In genomic region chr3:126364130-126364695, GRCh38 we compare ENCODE assay signal across 27 cellular contexts. TPM values are rescaled to one million over a fixed set of nuclear protein-coding genes. Genes with fewer than 3 reads are reported as not detected.
"Had no signal": no experiment of that assay in that cellular context is flagged by ENCODE, and none has a peak within 500 bp of the region (broad histone marks: within the 10 kb centered on the region; RNA-seq: fewer than 3 reads in every experiment).

No MANE protein-coding gene starts in this region.

- H3K4me1 Mint-ChIP-seq: activated CD4-positive, alpha-beta T cell treated with anti-CD3 and anti-CD28 coated beads, Interleukin-2, amount 10 ng/mL, durations not matched to agents 7 days and 5 days; activated naive CD4-positive, alpha-beta T cell treated with anti-CD3 and anti-CD28 coated beads, Interleukin-2, amount 50 U/mL, for 24 hours; nephron; stimulated activated effector memory CD8-positive, alpha-beta T cell treated with anti-CD3 and anti-CD28 coated beads, Interleukin-12 subunit alpha, Interleukin-12 subunit beta, amount 100 ng/mL, for 72 hours had no signal

- H3K36me3 Mint-ChIP-seq: activated naive CD4-positive, alpha-beta T cell treated with anti-CD3 and anti-CD28 coated beads, Interleukin-2, amount 50 U/mL, for 24 hours; stimulated activated effector memory CD8-positive, alpha-beta T cell treated with anti-CD3 and anti-CD28 coated beads, Interleukin-12 subunit alpha, Interleukin-12 subunit beta, amount 100 ng/mL, for 72 hours had no signal

- H3K36me3 ChIP-seq: breast epithelium, esophagus muscularis mucosa, gastroesophageal sphincter, heart right ventricle, prostate gland, right atrium auricular region, stomach, upper lobe of left lung had no signal

- H3K9me3 Mint-ChIP-seq: activated CD4-positive, alpha-beta T cell treated with anti-CD3 and anti-CD28 coated beads, Interleukin-2, amount 10 ng/mL, durations not matched to agents 7 days and 5 days; activated naive CD4-positive, alpha-beta T cell treated with anti-CD3 and anti-CD28 coated beads, Interleukin-2, amount 50 U/mL, for 24 hours; nephron; stimulated activated effector memory CD8-positive, alpha-beta T cell treated with anti-CD3 and anti-CD28 coated beads, Interleukin-12 subunit alpha, Interleukin-12 subunit beta, amount 100 ng/mL, for 72 hours; T-helper 1 cell treated with Interleukin-12 subunit alpha and Interleukin-12 subunit beta and Interleukin-4 antibody, amounts not matched to agents 30 μg/mL and 1 μg/mL, for 36 hours had no signal

- H3K27me3 ChIP-seq: right atrium auricular region, upper lobe of left lung had no signal

- H3K4me3 Mint-ChIP-seq: activated CD4-positive, alpha-beta T cell treated with anti-CD3 and anti-CD28 coated beads, Interleukin-2, amount 10 ng/mL, durations not matched to agents 7 days and 5 days; activated CD8-positive, alpha-beta T cell treated with anti-CD3 and anti-CD28 coated beads, Interleukin-2, amount 10 ng/mL, durations not matched to agents 7 days and 5 days; activated naive CD4-positive, alpha-beta T cell treated with anti-CD3 and anti-CD28 coated beads, Interleukin-2, amount 50 U/mL, for 24 hours; nephron; stimulated activated effector memory CD8-positive, alpha-beta T cell treated with anti-CD3 and anti-CD28 coated beads, Interleukin-12 subunit alpha, Interleukin-12 subunit beta, amount 100 ng/mL, for 72 hours; T-helper 1 cell treated with Interleukin-12 subunit alpha and Interleukin-12 subunit beta and Interleukin-4 antibody, amounts not matched to agents 30 μg/mL and 1 μg/mL, for 36 hours had no signal

- ATAC-seq: activated CD8-positive, alpha-beta T cell treated with anti-CD3 and anti-CD28 coated beads, Interleukin-2, amount 10 ng/mL, durations not matched to agents 7 days and 5 days; gastroesophageal sphincter; heart right ventricle had no signal

- DNase-seq: activated CD4-positive, alpha-beta T cell treated with anti-CD3 and anti-CD28 coated beads, Interleukin-2, amount 10 ng/mL, durations not matched to agents 7 days and 5 days; activated CD8-positive, alpha-beta memory T cell treated with anti-CD3 and anti-CD28 coated beads, Interleukin-2, amount 50 U/mL, for 4 hours; activated CD8-positive, alpha-beta T cell treated with anti-CD3 and anti-CD28 coated beads, Interleukin-2, amount 10 ng/mL, durations not matched to agents 7 days and 5 days; activated gamma-delta T cell; activated T-cell treated with anti-CD3 and anti-CD28 coated beads, Interleukin-2, amount 50 U/mL, for 48 hours; cerebellar nuclear complex; effector CD4-positive, alpha-beta T cell; heart right ventricle; midbrain; small intestine; stimulated activated CD4-positive, alpha-beta T cell treated with anti-CD3 and anti-CD28 coated beads, Interleukin-4, amount 100 ng/mL, for 24 hours; stomach had no signal

- H3K9me3 ChIP-seq: breast epithelium, gastroesophageal sphincter, prostate gland, right atrium auricular region, stomach, upper lobe of left lung had no signal

- H3K27ac ChIP-seq: breast epithelium, esophagus muscularis mucosa, gastroesophageal sphincter, heart right ventricle, prostate gland, right atrium auricular region, stomach, upper lobe of left lung had no signal

- H3K4me1 ChIP-seq: breast epithelium, esophagus muscularis mucosa, gastroesophageal sphincter, heart right ventricle, prostate gland, right atrium auricular region, stomach, upper lobe of left lung had no signal

- H3K27ac Mint-ChIP-seq: activated CD4-positive, alpha-beta T cell treated with anti-CD3 and anti-CD28 coated beads, Interleukin-2, amount 10 ng/mL, durations not matched to agents 7 days and 5 days; activated CD8-positive, alpha-beta T cell treated with anti-CD3 and anti-CD28 coated beads, Interleukin-2, amount 10 ng/mL, durations not matched to agents 7 days and 5 days; activated naive CD4-positive, alpha-beta T cell treated with anti-CD3 and anti-CD28 coated beads, Interleukin-2, amount 50 U/mL, for 24 hours; nephron; stimulated activated effector memory CD8-positive, alpha-beta T cell treated with anti-CD3 and anti-CD28 coated beads, Interleukin-12 subunit alpha, Interleukin-12 subunit beta, amount 100 ng/mL, for 72 hours; T-helper 1 cell treated with Interleukin-12 subunit alpha and Interleukin-12 subunit beta and Interleukin-4 antibody, amounts not matched to agents 30 μg/mL and 1 μg/mL, for 36 hours had no signal

- H3K4me3 ChIP-seq: breast epithelium, esophagus muscularis mucosa, gastroesophageal sphincter, heart right ventricle, prostate gland, right atrium auricular region, stomach, upper lobe of left lung had no signal

RNA-seq across cellular contexts. Expression of gene KLF15, which starts 7.0 kb away (rescaled TPM):
- total RNA-seq: activated CD4-positive, alpha-beta T cell treated with anti-CD3 and anti-CD28 coated beads, Interleukin-2, amount 10 ng/mL, durations not matched to agents 7 days and 5 days; activated CD8-positive, alpha-beta T cell treated with anti-CD3 and anti-CD28 coated beads, Interleukin-2, amount 10 ng/mL, durations not matched to agents 7 days and 5 days had no signal

RNA-seq across cellular contexts. Expression of gene CFAP100, which starts 30.5 kb away (rescaled TPM):
- total RNA-seq: activated CD4-positive, alpha-beta T cell treated with anti-CD3 and anti-CD28 coated beads, Interleukin-2, amount 10 ng/mL, durations not matched to agents 7 days and 5 days; activated CD8-positive, alpha-beta T cell treated with anti-CD3 and anti-CD28 coated beads, Interleukin-2, amount 10 ng/mL, durations not matched to agents 7 days and 5 days; astrocyte; breast epithelium; endothelial cell of umbilical vein; esophagus muscularis mucosa; gastroesophageal sphincter; heart right ventricle; lung microvascular endothelial cell; omental fat pad; right atrium auricular region; stomach had no signal
- polyA plus RNA-seq: adipose tissue, endothelial cell of umbilical vein, heart right ventricle, small intestine, stomach had no signal
